ENCODE assay signal across 12 cellular contexts in the genomic region with DNA sequence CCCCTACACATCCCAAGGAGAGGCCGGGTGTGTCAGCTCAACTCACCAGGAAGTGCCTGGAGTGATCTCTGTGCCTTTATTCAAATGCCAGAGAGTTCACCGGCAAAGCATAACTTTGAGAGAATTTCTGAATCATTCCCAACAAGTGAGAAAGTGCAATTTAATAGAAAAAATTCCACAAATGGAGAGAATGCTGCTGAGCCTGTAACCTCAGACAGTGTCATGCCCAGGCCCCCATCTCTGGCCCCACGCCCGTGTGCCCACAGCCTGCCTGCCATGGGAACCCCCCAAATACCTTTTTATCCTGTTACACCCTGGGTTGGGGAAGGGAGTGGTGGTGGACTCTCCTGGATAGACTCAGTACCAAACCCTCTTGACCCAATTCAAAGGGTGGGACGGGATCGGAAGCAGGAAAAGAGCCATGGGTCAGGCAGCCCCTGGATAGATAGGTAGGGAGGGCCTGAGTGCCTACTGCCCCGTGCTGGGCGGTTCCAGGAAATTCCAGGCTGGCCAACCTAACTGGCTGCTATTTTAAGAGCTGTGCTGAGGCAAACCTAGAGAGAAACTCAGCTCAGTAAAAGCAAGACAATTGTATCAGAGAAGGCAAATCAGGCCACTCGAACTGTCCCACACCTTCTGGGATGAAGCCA.
DNase-seq lines count a peak whose midpoint lies in the region; ATAC-seq and TF ChIP-seq lines count a peak whose summit lies in the region.
"Had no signal": no experiment of that assay in that cellular context is flagged by ENCODE, and none has a peak within 500 bp of the region (broad histone marks: within the 10 kb centered on the region; RNA-seq: fewer than 3 reads in every experiment).

No MANE protein-coding gene starts in this region.

- H4K91ac ChIP-seq in IMR-90 (ENCODE audit: insufficient read depth, low read depth, low read length), result peak overlapping the region; percentile 90

- H2BK120ac ChIP-seq in IMR-90 (ENCODE audit: low read depth, low read length), result peak overlapping the region; percentile 72; the same call in 1 of the 2 replicates

- no peak for TF ChIP-seq RAD21 in IMR-90 (IDR thresholded peaks at IDR 0.05; ENCODE audit: low read length)

- H3K4me1 ChIP-seq in IMR-90 (ENCODE audit: control insufficient read depth, insufficient read depth, low read length), result peaks cover 14% of the 10 kb centered on the region
- H3K4me1 ChIP-seq in thyroid gland, result peaks cover 12 to 27% of the 10 kb centered on the region in 2 donors
- H3K4me1 ChIP-seq in Karpas-422 (ENCODE audit: low read length), result peaks cover 14% of the 10 kb centered on the region

- H3K27me3 Mint-ChIP-seq in activated T-helper 17 cell treated with anti-CD3 and anti-CD28 coated beads, Interleukin-2, amount 50 U/mL, for 72 hours, result no peaks in the 10 kb centered on the region
- H3K27me3 Mint-ChIP-seq: activated CD4-positive, alpha-beta T cell treated with anti-CD3 and anti-CD28 coated beads for 36 hours had no signal

- TF ChIP-seq POLR2A in IMR-90 (IDR thresholded peaks at IDR 0.05; ENCODE audit: low read depth, low read length), result no peak
- TF ChIP-seq POLR2A in thyroid gland (IDR thresholded peaks at IDR 0.05), result peak in 1 of 2 donors; percentile 13

- H2BK20ac ChIP-seq in IMR-90 (ENCODE audit: low read depth, low read length), result peak overlapping the region; percentile 77

- H3K27ac ChIP-seq in IMR-90 (ENCODE audit: insufficient read depth, low read length), result peak overlapping the region; percentile 77
- H3K27ac ChIP-seq in coronary artery, result peak overlapping the region; percentile 86 to 91
- H3K27ac ChIP-seq in thyroid gland, result peak overlapping the region in 2 of 3 donors; percentile 79 to 81
- H3K27ac ChIP-seq in Karpas-422 (ENCODE audit: low read length), result no peak overlapping the region

- ATAC-seq in IMR-90 (ENCODE audit: low read depth), result peak; percentile 67
- ATAC-seq in HG02870 (IDR thresholded peaks at IDR 0.05; ENCODE audit: unreplicated experiment), result no peak
- ATAC-seq in HG02798 (IDR thresholded peaks at IDR 0.05; ENCODE audit: poor library complexity, unreplicated experiment), result no peak
- no peak for ATAC-seq in activated T-helper 17 cell treated with anti-CD3 and anti-CD28 coated beads, Interleukin-2, amount 50 U/mL, for 72 hours (replicated peaks)
- ATAC-seq: activated CD4-positive, alpha-beta T cell treated with anti-CD3 and anti-CD28 coated beads for 36 hours had no signal

- in situ Hi-C loops in IMR-90 (cut with MboI; ENCODE audit: low sequenced_read_pairs), result no loop called here

- no TSS peak for BruUV-seq in IMR-90 (replicated peaks; lab: Mats Ljungman, UMichigan)

- no peaks in the 10 kb centered on the region for H4K20me1 ChIP-seq in IMR-90 (ENCODE audit: insufficient read depth, low read length)
- no peaks in the 10 kb centered on the region for H4K20me1 ChIP-seq in Karpas-422 (ENCODE audit: insufficient read depth, low read depth, low read length)

- peak overlapping the region; percentile 98; the same call in 1 of the 3 replicates for H2BK15ac ChIP-seq in IMR-90 (ENCODE audit: low read depth, low read length)

- CTCF ChIA-PET in IMR-90 (lab: Yijun Ruan, JAX), result interaction anchor here (1.0 kb wide), 1 partner anchor 72 kb away, joined by 3 read pairs; no protein-coding TSS in a partner anchor

- H3K4me3 ChIP-seq in IMR-90 (ENCODE audit: insufficient read depth, low read depth, low read length) (no peak overlapping the region), coronary artery (peak overlapping the region; percentile 26), thyroid gland (replicated peaks in 1 of 3) (no peak overlapping the region), Karpas-422 (ENCODE audit: low read length) (no peak overlapping the region)

- H2BK5ac ChIP-seq in IMR-90 (ENCODE audit: low read depth, low read length, poor library complexity, severe bottlenecking), result peak overlapping the region; percentile 97

- H3K27ac Mint-ChIP-seq in activated T-helper 17 cell treated with anti-CD3 and anti-CD28 coated beads, Interleukin-2, amount 50 U/mL, for 72 hours, result no peak overlapping the region
- H3K27ac Mint-ChIP-seq: activated CD4-positive, alpha-beta T cell treated with anti-CD3 and anti-CD28 coated beads for 36 hours; activated naive CD8-positive, alpha-beta T cell had no signal

- H3K9me3 Mint-ChIP-seq in activated T-helper 17 cell treated with anti-CD3 and anti-CD28 coated beads, Interleukin-2, amount 50 U/mL, for 72 hours, result peaks cover 3% of the 10 kb centered on the region

- no peaks in the 10 kb centered on the region for H3K9me1 ChIP-seq in IMR-90 (ENCODE audit: insufficient read depth, low read length)

- no peak overlapping the region for H3K56ac ChIP-seq in IMR-90 (ENCODE audit: extremely low read depth, insufficient read depth, low read length)

- no peaks in the 10 kb centered on the region for H3K79me1 ChIP-seq in IMR-90 (ENCODE audit: low read depth in 1 of 2, low read length in 2 of 2)

- peak overlapping the region; percentile 77 for H3K4ac ChIP-seq in IMR-90 (ENCODE audit: low read depth, low read length)

- peak overlapping the region; percentile 79 for H2AK9ac ChIP-seq in IMR-90 (replicated peaks; ENCODE audit: low read depth, low read length, poor library complexity)

- peak overlapping the region; percentile 81 for H2AK5ac ChIP-seq in IMR-90 (ENCODE audit: low read depth, low read length)

- POLR2A ChIA-PET in IMR-90 (lab: Charles Lee; ENCODE audit: unreplicated experiment), result no interaction called here

- H3K9me2 ChIP-seq in Karpas-422 (replicated peaks; ENCODE audit: insufficient read depth, low read length), result no peaks in the 10 kb centered on the region

- H3K9me3 ChIP-seq in IMR-90 (ENCODE audit: control insufficient read depth, insufficient read depth, low read length) (no peaks in the 10 kb centered on the region), thyroid gland (no peaks in the 10 kb centered on the region), Karpas-422 (ENCODE audit: low read length) (no peaks in the 10 kb centered on the region)

- no peak overlapping the region for H3K23ac ChIP-seq in IMR-90 (ENCODE audit: low read depth, low read length)

- H4K5ac ChIP-seq in IMR-90 (ENCODE audit: low read depth, low read length), result peak overlapping the region; percentile 74

- DNase-seq in IMR-90, result no peak
- DNase-seq in coronary artery (ENCODE audit: low spot score), result no peak
- peak; percentile 87 for DNase-seq in kidney tubule cell (ENCODE audit: low spot score)
- peak in 1 of 2 donors; percentile 40 for DNase-seq in thyroid gland
- no peak for DNase-seq in Karpas-422
- DNase-seq: activated CD4-positive, alpha-beta T cell treated with anti-CD3 and anti-CD28 coated beads for 36 hours; GOT3; NCI-H146 had no signal

- WGBS in IMR-90 (ENCODE audit: extremely low coverage in 2 of 2, insufficient read length in 1 of 2), 2 experiments, result 50% methylated on average over 2 of the region's 9 CpGs; no CpG with 5 or more reads in 1 of the 2 experiments
- 52 to 64% methylated on average over 9 of the region's 9 CpGs for WGBS in thyroid gland, 2 donors

- peak overlapping the region; percentile 27; the same call in 1 of the 2 replicates for H3K4me2 ChIP-seq in IMR-90 (ENCODE audit: low read depth, low read length)
- H3K4me2 ChIP-seq in Karpas-422 (ENCODE audit: low read depth, low read length, poor library complexity, severe bottlenecking), result no peak overlapping the region

- H3K4me3 Mint-ChIP-seq in activated T-helper 17 cell treated with anti-CD3 and anti-CD28 coated beads, Interleukin-2, amount 50 U/mL, for 72 hours, result no peak overlapping the region
- H3K4me3 Mint-ChIP-seq: activated CD4-positive, alpha-beta T cell treated with anti-CD3 and anti-CD28 coated beads for 36 hours; activated naive CD8-positive, alpha-beta T cell had no signal

- no peaks in the 10 kb centered on the region for H3K79me2 ChIP-seq in Karpas-422 (ENCODE audit: low read length)

- H3K36me3 Mint-ChIP-seq in activated T-helper 17 cell treated with anti-CD3 and anti-CD28 coated beads, Interleukin-2, amount 50 U/mL, for 72 hours (ENCODE audit: low read depth), result no peaks in the 10 kb centered on the region
- H3K36me3 Mint-ChIP-seq: activated naive CD8-positive, alpha-beta T cell had no signal

- H3K18ac ChIP-seq in IMR-90 (ENCODE audit: low read depth, low read length), result peak overlapping the region; percentile 73

- peak overlapping the region; percentile 80; the same call in 1 of the 2 replicates for H3K14ac ChIP-seq in IMR-90 (replicated peaks; ENCODE audit: low read depth, low read length)

- H4K8ac ChIP-seq in IMR-90 (ENCODE audit: low read depth in 2 of 2, low read length in 2 of 2), result peak overlapping the region; percentile 77 to 89

- H3K36me3 ChIP-seq in IMR-90 (ENCODE audit: control insufficient read depth, insufficient read depth, low read length) (no peaks in the 10 kb centered on the region), thyroid gland (no peaks in the 10 kb centered on the region), Karpas-422 (ENCODE audit: insufficient read depth, low read length) (no peaks in the 10 kb centered on the region)

- intact Hi-C loops in IMR-90 (cut with micrococcal nuclease) (no loop called here), thyroid gland (cut with DNase I) (no loop called here)

- no peaks in the 10 kb centered on the region for H3K4me1 Mint-ChIP-seq in activated T-helper 17 cell treated with anti-CD3 and anti-CD28 coated beads, Interleukin-2, amount 50 U/mL, for 72 hours
- H3K4me1 Mint-ChIP-seq: activated CD4-positive, alpha-beta T cell treated with anti-CD3 and anti-CD28 coated beads for 36 hours had no signal

- no peak for TF ChIP-seq CTCF in IMR-90 (conservative IDR thresholded peaks at IDR 0.05; ENCODE audit: low read depth, low read length)
- no peak for TF ChIP-seq CTCF in coronary artery (IDR thresholded peaks at IDR 0.05)
- no peak for TF ChIP-seq CTCF in thyroid gland (IDR thresholded peaks at IDR 0.05)

- H2AFZ ChIP-seq in IMR-90 (replicated peaks; ENCODE audit: low read length, poor library complexity) (peak overlapping the region; percentile 78), Karpas-422 (ENCODE audit: low read length) (no peak overlapping the region)

- dilution Hi-C loops in IMR-90 (cut with HindIII; ENCODE audit: low sequenced_read_pairs, unreplicated experiment), result no loop called here

- H3K27me3 ChIP-seq in IMR-90 (ENCODE audit: control insufficient read depth, insufficient read depth, low read length) (no peaks in the 10 kb centered on the region), thyroid gland (no peaks in the 10 kb centered on the region), Karpas-422 (ENCODE audit: low read length) (no peaks in the 10 kb centered on the region)

- peak overlapping the region; percentile 77; the same call in 1 of the 2 replicates for H3K9ac ChIP-seq in IMR-90 (ENCODE audit: low read depth, low read length)
- no peak overlapping the region for H3K9ac ChIP-seq in Karpas-422 (ENCODE audit: low read length)

TF ChIP-seq in IMR-90, 13 proteins besides CTCF, POLR2A, EP300 and RAD21 (continues in another document):
- TF ChIP-seq MAFK (IDR thresholded peaks at IDR 0.05; ENCODE audit: low read depth, low read length) (no peak), BHLHE40 (IDR thresholded peaks at IDR 0.05; ENCODE audit: low read depth, low read length) (no peak)
